In the genomic region with DNA sequence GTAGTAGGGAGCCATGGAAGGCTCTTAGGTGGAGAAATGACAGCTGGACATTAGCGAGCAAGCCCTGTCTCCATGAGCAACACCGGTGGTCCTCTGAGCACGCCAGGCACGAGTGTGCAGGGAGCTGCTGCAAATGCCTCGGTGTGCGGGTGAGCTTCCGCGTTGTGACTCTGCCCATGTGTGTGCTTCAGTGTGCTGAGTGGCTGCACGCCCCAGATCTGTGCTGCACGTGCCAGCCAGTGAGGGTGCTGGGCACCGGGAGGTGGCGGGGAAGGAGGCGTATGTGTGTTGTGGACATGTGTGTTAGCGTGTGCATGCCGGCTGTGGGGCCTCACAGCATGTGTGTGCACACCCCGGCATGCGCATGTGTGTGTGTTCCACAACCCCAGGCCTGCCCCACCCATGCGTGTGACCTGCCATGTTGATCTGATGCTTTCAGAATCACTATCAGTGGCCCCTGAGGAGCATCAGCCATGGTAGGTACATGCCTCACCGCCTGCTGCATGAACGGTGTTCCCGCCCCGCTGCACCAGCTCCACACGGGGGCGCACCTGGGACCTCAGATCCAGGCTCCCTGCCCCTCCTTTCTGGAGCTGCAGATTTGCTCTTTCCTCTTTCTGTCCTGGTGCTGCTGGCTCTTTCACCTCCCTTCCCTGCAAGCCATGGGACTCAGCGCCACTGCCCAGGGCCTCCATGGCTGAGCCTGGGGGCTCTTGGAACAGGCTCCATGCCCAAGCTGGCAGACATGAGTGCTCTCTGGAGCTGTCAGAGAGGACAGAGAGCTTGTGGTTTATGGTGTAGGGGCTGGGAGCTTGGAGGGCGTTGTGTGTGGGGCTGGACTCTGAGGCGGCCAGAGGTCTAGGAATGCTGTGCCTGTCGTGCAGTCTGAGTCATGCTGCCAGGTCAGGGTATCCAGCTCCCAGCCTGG, we compare ENCODE assay signal across 8 cellular contexts.
DNase-seq lines count a peak whose midpoint lies in the region; ATAC-seq and TF ChIP-seq lines count a peak whose summit lies in the region.

No MANE protein-coding gene starts in this region.

- H4K20me1 ChIP-seq in neural progenitor cell (ENCODE audit: low read depth): no peaks in the 10 kb centered on the region

- H3F3A ChIP-seq in neural progenitor cell (ENCODE audit: low read depth): no peaks in the 10 kb centered on the region

- no peaks in the 10 kb centered on the region for H3K9me3 ChIP-seq in CD8-positive, alpha-beta T cell (ENCODE audit: low read length)
- H3K9me3 ChIP-seq in neural progenitor cell (ENCODE audit: low read depth): no peaks in the 10 kb centered on the region

- no peaks in the 10 kb centered on the region for H3K9me3 Mint-ChIP-seq in CD8-positive, alpha-beta T cell
- H3K9me3 Mint-ChIP-seq in neural progenitor cell: no peaks in the 10 kb centered on the region
- H3K9me3 Mint-ChIP-seq in progenitor cell of endocrine pancreas (ENCODE audit: low read depth): no peaks in the 10 kb centered on the region

- H3K27me3 ChIP-seq in CD8-positive, alpha-beta T cell (ENCODE audit: insufficient read depth, low read length): no peaks in the 10 kb centered on the region
- H3K27me3 ChIP-seq in neural progenitor cell: no peaks in the 10 kb centered on the region

- peak; percentile 40 for ATAC-seq in CD8-positive, alpha-beta T cell
- ATAC-seq in HG03108 (IDR thresholded peaks at IDR 0.05; ENCODE audit: unreplicated experiment): peak; percentile 59

- no peak overlapping the region for H3K4me3 Mint-ChIP-seq in CD8-positive, alpha-beta T cell
- H3K4me3 Mint-ChIP-seq in neural progenitor cell (no peak overlapping the region), progenitor cell of endocrine pancreas (ENCODE audit: low read depth) (no peak overlapping the region)

- H3K4me2 ChIP-seq in neural progenitor cell: no peak overlapping the region

- H3K27me3 Mint-ChIP-seq in CD8-positive, alpha-beta T cell (ENCODE audit: low read depth): peaks cover 3% of the 10 kb centered on the region
- H3K27me3 Mint-ChIP-seq in neural progenitor cell (ENCODE audit: insufficient read depth, low read depth): peaks cover 3% of the 10 kb centered on the region
- peaks cover 14% of the 10 kb centered on the region for H3K27me3 Mint-ChIP-seq in progenitor cell of endocrine pancreas

- CTCF ChIA-PET in CD8-positive, alpha-beta T cell (lab: Charles Lee): no interaction called here

- no peak overlapping the region for H3K4me3 ChIP-seq in CD8-positive, alpha-beta T cell (ENCODE audit: low read depth, low read length)
- H3K4me3 ChIP-seq in choroid plexus epithelial cell (ENCODE audit: low read depth, low read length) (no peak overlapping the region), neural progenitor cell (no peak overlapping the region)

- no peaks in the 10 kb centered on the region for H3K36me3 Mint-ChIP-seq in CD8-positive, alpha-beta T cell
- no peaks in the 10 kb centered on the region for H3K36me3 Mint-ChIP-seq in neural progenitor cell
- H3K36me3 Mint-ChIP-seq in progenitor cell of endocrine pancreas (ENCODE audit: insufficient read depth): no peaks in the 10 kb centered on the region

- H3K9ac ChIP-seq in neural progenitor cell: no peak overlapping the region

- H2AFZ ChIP-seq in neural progenitor cell (replicated peaks): no peak overlapping the region

- H3K4me1 Mint-ChIP-seq in CD8-positive, alpha-beta T cell (ENCODE audit: low read depth): no peaks in the 10 kb centered on the region
- H3K4me1 Mint-ChIP-seq in neural progenitor cell: peaks cover 3% of the 10 kb centered on the region
- no peaks in the 10 kb centered on the region for H3K4me1 Mint-ChIP-seq in progenitor cell of endocrine pancreas (ENCODE audit: low read depth)

- POLR2A ChIA-PET in CD8-positive, alpha-beta T cell (lab: Charles Lee): no interaction called here

- H3K27ac ChIP-seq in CD8-positive, alpha-beta T cell (ENCODE audit: low read depth, low read length): no peak overlapping the region
- no peak overlapping the region for H3K27ac ChIP-seq in neural progenitor cell

- DNase-seq in CD8-positive, alpha-beta T cell: peak in 5 of 7 experiments; percentile 28 to 56 (median 44)
- peak; percentile 24 for DNase-seq in SKM-1 (lab: John Stamatoyannopoulos, UW; ENCODE audit: unreplicated experiment)
- DNase-seq in choroid plexus epithelial cell (ENCODE audit: low read depth): peak; percentile 81
- DNase-seq in neural progenitor cell (ENCODE audit: low spot score): peak; percentile 45
- DNase-seq in DMS53 (lab: John Stamatoyannopoulos, UW): no peak
- DNase-seq in progenitor cell of endocrine pancreas (ENCODE audit: low spot score, unreplicated experiment): no peak
- DNase-seq in GM19238 (ENCODE audit: insufficient read length, low spot score): no peak

- TF ChIP-seq CTCF in CD8-positive, alpha-beta T cell (IDR thresholded peaks at IDR 0.05): no peak
- TF ChIP-seq CTCF in choroid plexus epithelial cell (conservative IDR thresholded peaks at IDR 0.05; ENCODE audit: low read depth, low read length): peak; percentile 74
- TF ChIP-seq CTCF in neural progenitor cell (IDR thresholded peaks at IDR 0.05): no peak
- TF ChIP-seq CTCF in progenitor cell of endocrine pancreas (IDR thresholded peaks at IDR 0.05; ENCODE audit: unreplicated experiment): no peak

- H3K27ac Mint-ChIP-seq in CD8-positive, alpha-beta T cell: no peak overlapping the region
- H3K27ac Mint-ChIP-seq in neural progenitor cell: peak overlapping the region; percentile 74
- no peak overlapping the region for H3K27ac Mint-ChIP-seq in progenitor cell of endocrine pancreas

- no peaks in the 10 kb centered on the region for H3K4me1 ChIP-seq in CD8-positive, alpha-beta T cell (ENCODE audit: insufficient read depth, low read length)
- H3K4me1 ChIP-seq in neural progenitor cell: no peaks in the 10 kb centered on the region

- intact Hi-C loops in CD8-positive, alpha-beta T cell (cut with DNase I, micrococcal nuclease): no loop called here

- no peaks in the 10 kb centered on the region for H3K79me2 ChIP-seq in neural progenitor cell (ENCODE audit: low read depth)

- no peaks in the 10 kb centered on the region for H3K36me3 ChIP-seq in CD8-positive, alpha-beta T cell (ENCODE audit: insufficient read depth, low read length)
- H3K36me3 ChIP-seq in neural progenitor cell: no peaks in the 10 kb centered on the region

Comparison
In these comparisons a context has a peak if more than half of its experiments do, and no peak if none do; other contexts are left out.
1. DNase-seq: peak in CD8-positive, alpha-beta T cell (5 of 7), SKM-1 (single experiment), choroid plexus epithelial cell (single experiment) and neural progenitor cell (single experiment); none in DMS53 (single experiment), progenitor cell of endocrine pancreas (single experiment) and GM19238 (single experiment).